ENCODE assay signal across 9 cellular contexts in the genomic region with DNA sequence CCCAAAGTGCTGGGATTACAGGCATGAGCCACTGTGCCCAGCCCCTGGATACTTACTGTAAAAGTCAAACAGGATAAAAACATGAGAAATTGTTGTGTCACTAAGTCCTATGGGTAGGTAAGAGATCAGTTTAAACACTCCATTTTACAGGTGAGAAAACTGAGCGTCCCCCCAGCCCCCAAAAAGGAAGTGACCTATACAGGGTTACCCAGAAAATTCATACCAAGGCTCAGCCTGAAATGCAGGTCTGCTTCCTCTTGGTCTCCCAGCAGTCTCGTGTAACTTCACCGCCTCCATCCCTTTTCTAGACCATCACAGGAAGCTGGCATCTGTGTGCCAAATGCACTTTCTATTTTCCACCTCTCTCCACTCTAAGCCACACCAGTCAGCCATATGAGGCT. TPM values are rescaled to one million over a fixed set of nuclear protein-coding genes. Genes with fewer than 3 reads are reported as not detected.
DNase-seq lines count a peak whose midpoint lies in the region; ATAC-seq lines count a peak whose summit lies in the region.
"Had no signal": no experiment of that assay in that cellular context is flagged by ENCODE, and none has a peak within 500 bp of the region (broad histone marks: within the 10 kb centered on the region; RNA-seq: fewer than 3 reads in every experiment).

No MANE protein-coding gene starts in this region.

- ATAC-seq in activated T-cell treated with anti-CD3 and anti-CD28 coated beads, Interleukin-2, amount 50 U/mL, for 4 hours, result no peak
- peak; percentile 11 for ATAC-seq in HG02571 (IDR thresholded peaks at IDR 0.05; ENCODE audit: unreplicated experiment)
- peak; percentile 34 for ATAC-seq in activated T-helper 17 cell treated with anti-CD3 and anti-CD28 coated beads, Interleukin-2, amount 50 U/mL, for 72 hours (replicated peaks)

- peaks cover 51% of the 10 kb centered on the region for H3K27me3 Mint-ChIP-seq in activated T-cell treated with anti-CD3 and anti-CD28 coated beads, Interleukin-2, amount 50 U/mL, for 24 hours
- H3K27me3 Mint-ChIP-seq in activated T-cell treated with anti-CD3 and anti-CD28 coated beads, Interleukin-2, amount 50 U/mL, for 4 hours (ENCODE audit: low read depth), result peaks cover 37% of the 10 kb centered on the region
- H3K27me3 Mint-ChIP-seq in activated T-helper 17 cell treated with anti-CD3 and anti-CD28 coated beads, Interleukin-2, amount 50 U/mL, for 72 hours, result peaks cover 27% of the 10 kb centered on the region

- H3K4me1 Mint-ChIP-seq in activated T-cell treated with anti-CD3 and anti-CD28 coated beads, Interleukin-2, amount 50 U/mL, for 24 hours (ENCODE audit: low read depth), result peaks cover 10% of the 10 kb centered on the region
- peaks cover 9% of the 10 kb centered on the region for H3K4me1 Mint-ChIP-seq in activated T-cell treated with anti-CD3 and anti-CD28 coated beads, Interleukin-2, amount 50 U/mL, for 4 hours (ENCODE audit: low read depth)
- H3K4me1 Mint-ChIP-seq in activated T-helper 17 cell treated with anti-CD3 and anti-CD28 coated beads, Interleukin-2, amount 50 U/mL, for 72 hours, result peaks cover 7% of the 10 kb centered on the region

- no peak for DNase-seq in activated T-cell treated with anti-CD3 and anti-CD28 coated beads, Interleukin-2, amount 50 U/mL, for 24 hours
- DNase-seq in activated T-cell treated with anti-CD3 and anti-CD28 coated beads, Interleukin-2, amount 50 U/mL, for 4 hours, result no peak
- DNase-seq in substantia nigra (lab: John Stamatoyannopoulos, UW) (peak in 1 of 49 donors; percentile 10), DMS 273 treated with DMSO at 0.1 percent for 48 hours (lab: John Stamatoyannopoulos, UW) (no peak), NCI-H2081 treated with DMSO at 0.1 percent for 48 hours (lab: John Stamatoyannopoulos, UW) (no peak)
- no peak for DNase-seq in stimulated activated naive CD4-positive, alpha-beta T cell (lab: John Stamatoyannopoulos, UW)
- DNase-seq: stimulated activated CD4-positive, alpha-beta T cell treated with anti-CD3 and anti-CD28 coated beads, Interleukin-4, amount 100 ng/mL, for 24 hours had no signal

- no peaks in the 10 kb centered on the region for H3K36me3 Mint-ChIP-seq in activated T-cell treated with anti-CD3 and anti-CD28 coated beads, Interleukin-2, amount 50 U/mL, for 24 hours (ENCODE audit: low read depth)
- H3K36me3 Mint-ChIP-seq in activated T-cell treated with anti-CD3 and anti-CD28 coated beads, Interleukin-2, amount 50 U/mL, for 4 hours (ENCODE audit: insufficient read depth), result no peaks in the 10 kb centered on the region
- no peaks in the 10 kb centered on the region for H3K36me3 Mint-ChIP-seq in activated T-helper 17 cell treated with anti-CD3 and anti-CD28 coated beads, Interleukin-2, amount 50 U/mL, for 72 hours (ENCODE audit: low read depth)

- H3K27ac ChIP-seq in substantia nigra (ENCODE audit: low read depth, low read length, poor library complexity, severe bottlenecking), result peak overlapping the region; percentile 57

- peak overlapping the region; percentile 22 for H3K27ac Mint-ChIP-seq in activated T-cell treated with anti-CD3 and anti-CD28 coated beads, Interleukin-2, amount 50 U/mL, for 24 hours
- peak overlapping the region; percentile 80 for H3K27ac Mint-ChIP-seq in activated T-helper 17 cell treated with anti-CD3 and anti-CD28 coated beads, Interleukin-2, amount 50 U/mL, for 72 hours

- no peaks in the 10 kb centered on the region for H3K9me3 Mint-ChIP-seq in activated T-cell treated with anti-CD3 and anti-CD28 coated beads, Interleukin-2, amount 50 U/mL, for 24 hours
- no peaks in the 10 kb centered on the region for H3K9me3 Mint-ChIP-seq in activated T-cell treated with anti-CD3 and anti-CD28 coated beads, Interleukin-2, amount 50 U/mL, for 4 hours
- H3K9me3 Mint-ChIP-seq in activated T-helper 17 cell treated with anti-CD3 and anti-CD28 coated beads, Interleukin-2, amount 50 U/mL, for 72 hours, result no peaks in the 10 kb centered on the region

- H3K4me3 Mint-ChIP-seq in activated T-cell treated with anti-CD3 and anti-CD28 coated beads, Interleukin-2, amount 50 U/mL, for 24 hours, result no peak overlapping the region
- H3K4me3 Mint-ChIP-seq in activated T-cell treated with anti-CD3 and anti-CD28 coated beads, Interleukin-2, amount 50 U/mL, for 4 hours, result no peak overlapping the region
- peak overlapping the region; percentile 70 for H3K4me3 Mint-ChIP-seq in activated T-helper 17 cell treated with anti-CD3 and anti-CD28 coated beads, Interleukin-2, amount 50 U/mL, for 72 hours

RNA-seq across cellular contexts. Expression of gene TMOD1, which starts 57.2 kb away (rescaled TPM):
- 1 to 10 TPM in 1 of 3 donors, under 1 TPM in 2; 0.71 to 1.2 (median 0.96) TPM for total RNA-seq in activated T-cell treated with anti-CD3 and anti-CD28 coated beads, Interleukin-2, amount 50 U/mL, for 4 hours
- total RNA-seq in activated T-helper 17 cell treated with anti-CD3 and anti-CD28 coated beads, Interleukin-2, amount 50 U/mL, for 72 hours, result 1 to 10 TPM; 2.0 to 2.5 TPM

Comparison
In these comparisons a context has a peak if more than half of its experiments do, and no peak if none do; other contexts are left out.
1. ATAC-seq: peak in HG02571 (single experiment) and activated T-helper 17 cell treated with anti-CD3 and anti-CD28 coated beads, Interleukin-2, amount 50 U/mL, for 72 hours (single experiment); none in activated T-cell treated with anti-CD3 and anti-CD28 coated beads, Interleukin-2, amount 50 U/mL, for 4 hours (0 of 2).